Comparison of ENCODE assay signal across 26 cellular contexts in genomic region chr4:114151-114550, GRCh38.
"Had no signal": no experiment of that assay in that cellular context is flagged by ENCODE, and none has a peak within 500 bp of the region (broad histone marks: within the 10 kb centered on the region; RNA-seq: fewer than 3 reads in every experiment).

No MANE protein-coding gene starts in this region.

- ATAC-seq: activated CD8-positive, alpha-beta memory T cell treated with anti-CD3 and anti-CD28 coated beads, Interleukin-2, amount 10 ng/mL, durations not matched to agents 7 days and 5 days; activated CD8-positive, alpha-beta T cell treated with anti-CD3 and anti-CD28 coated beads, Interleukin-2, amount 10 ng/mL, durations not matched to agents 7 days and 5 days; body of pancreas; esophagus mucosa; heart right ventricle; sciatic nerve; stimulated activated naive B cell treated with anti-CD40 and anti-IgM and Interleukin-4, amounts not matched to agents 10 μg/mL and 1 μg/mL and 100 μg/mL, for 72 hours; WTC11 had no signal

- H3K9me3 ChIP-seq: body of pancreas, left ventricle myocardium inferior, thyroid gland, vagina had no signal

- H3K27me3 ChIP-seq: body of pancreas, ovary, thyroid gland, upper lobe of left lung, vagina had no signal

- H3K4me3 ChIP-seq: body of pancreas, coronary artery, heart right ventricle, left ventricle myocardium inferior, lung, ovary, stomach, thyroid gland, upper lobe of left lung, vagina had no signal

- H3K27ac ChIP-seq: body of pancreas, coronary artery, heart right ventricle, left ventricle myocardium inferior, ovary, stomach, thyroid gland, upper lobe of left lung, vagina had no signal

- H3K4me1 ChIP-seq: body of pancreas, heart right ventricle, left ventricle myocardium inferior, stomach, thyroid gland, upper lobe of left lung, vagina had no signal

- H3K36me3 ChIP-seq: heart right ventricle, left ventricle myocardium inferior, ovary, stomach, thyroid gland, upper lobe of left lung, vagina had no signal

- DNase-seq: activated CD4-positive, alpha-beta T cell treated with anti-CD3 and anti-CD28 coated beads for 1 hour; activated CD4-positive, alpha-beta T cell treated with anti-CD3 and anti-CD28 coated beads, Interleukin-2, amount 50 U/mL, for 1 hour; activated CD8-positive, alpha-beta memory T cell treated with anti-CD3 and anti-CD28 coated beads, Interleukin-2, amount 10 ng/mL, durations not matched to agents 7 days and 5 days; activated CD8-positive, alpha-beta T cell treated with anti-CD3 and anti-CD28 coated beads, Interleukin-2, amount 10 ng/mL, durations not matched to agents 7 days and 5 days; activated naive CD4-positive, alpha-beta T cell; activated T-cell treated with anti-CD3 and anti-CD28 coated beads, Interleukin-2, amount 50 U/mL, for 48 hours; aorta; body of pancreas; foreskin fibroblast; heart right ventricle; left ventricle myocardium inferior; ovary; small intestine; stimulated activated CD4-positive, alpha-beta T cell treated with anti-CD3 and anti-CD28 coated beads, Interleukin-4, amount 100 ng/mL, for 24 hours; stimulated activated CD8-positive, alpha-beta memory T cell treated with anti-CD3 and anti-CD28 coated beads, Interleukin-4, amount 100 ng/mL, for 48 hours; stimulated activated naive B cell treated with anti-CD40 and anti-IgM and Interleukin-4, amounts not matched to agents 10 μg/mL and 1 μg/mL and 100 μg/mL, for 72 hours; stomach; T-helper 2 cell; thyroid gland; upper lobe of left lung had no signal
